8 cellular contexts compared by ENCODE assay signal in the genomic region with DNA sequence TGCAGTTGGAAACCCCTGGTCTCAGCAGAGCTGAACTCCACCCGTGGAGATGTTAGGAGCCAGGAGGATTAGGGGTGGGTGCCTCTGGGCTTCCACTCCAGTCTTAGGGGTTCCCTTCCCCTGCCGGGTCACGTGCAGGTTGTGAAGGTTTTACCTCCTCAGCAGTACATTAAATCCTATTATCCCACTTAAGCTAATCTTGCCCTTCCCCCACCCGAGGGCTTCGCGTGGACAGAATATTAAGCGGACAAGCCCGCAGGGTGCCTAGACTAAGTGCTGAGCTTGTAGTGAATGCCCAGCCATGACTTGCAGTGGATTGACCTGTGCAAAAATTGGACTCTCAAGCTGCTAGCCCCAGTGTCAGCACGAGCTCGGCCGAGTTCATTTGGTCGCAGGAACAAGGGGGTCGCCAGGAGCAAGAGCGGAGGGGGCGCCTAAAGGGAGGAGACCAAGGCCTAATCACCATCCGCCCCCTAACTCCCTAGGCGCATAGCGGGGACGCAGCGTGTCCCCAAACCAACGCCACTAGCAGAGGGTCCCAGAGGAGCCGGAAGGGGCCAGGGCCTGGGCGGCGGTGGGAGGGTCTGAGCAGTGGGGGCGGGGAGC. TPM values are rescaled to one million over a fixed set of nuclear protein-coding genes. Genes with fewer than 3 reads are reported as not detected.
DNase-seq lines count a peak whose midpoint lies in the region; ATAC-seq and TF ChIP-seq lines count a peak whose summit lies in the region.

No MANE protein-coding gene starts in this region.

- WGBS in testis, 2 donors, result 9% methylated on average over 21 to 25 of the region's 25 CpGs

- peak overlapping the region; percentile 74 for H3K27ac ChIP-seq in layer of hippocampus (ENCODE audit: low read depth, low read length)
- H3K27ac ChIP-seq in testis, result peak overlapping the region; percentile 64 to 78

- H3K9me3 ChIP-seq in adipocyte (ENCODE audit: control insufficient read depth, low read length) (no peaks in the 10 kb centered on the region), testis (no peaks in the 10 kb centered on the region)

- H3K36me3 ChIP-seq in GM06990 (ENCODE audit: control insufficient read depth, insufficient read depth, low read length) (peaks cover 6% of the 10 kb centered on the region), adipocyte (ENCODE audit: control insufficient read depth, insufficient read depth, low read length, severe bottlenecking) (no peaks in the 10 kb centered on the region), testis (ENCODE audit: low read depth, missing control alignments) (no peaks in the 10 kb centered on the region)

- H3K27me3 ChIP-seq in GM06990 (replicated peaks; ENCODE audit: control insufficient read depth, insufficient read depth, low read length), result no peaks in the 10 kb centered on the region
- no peaks in the 10 kb centered on the region for H3K27me3 ChIP-seq in adipocyte (replicated peaks; ENCODE audit: control insufficient read depth, insufficient read depth, low read length)
- H3K27me3 ChIP-seq in layer of hippocampus (ENCODE audit: control insufficient read depth, insufficient read depth, low read length), result no peaks in the 10 kb centered on the region
- H3K27me3 ChIP-seq in testis, result no peaks in the 10 kb centered on the region

- DNase-seq in GM06990 (ENCODE audit: extremely low read depth, insufficient read length) (no peak), adipocyte (ENCODE audit: low read depth) (no peak), testis (no peak), kidney glomerular epithelial cell (lab: John Stamatoyannopoulos, UW) (no peak), DMS79 (lab: John Stamatoyannopoulos, UW) (no peak)

- H3K4me3 ChIP-seq in GM06990 (replicated peaks; ENCODE audit: low read depth, low read length) (peak overlapping the region; percentile 80), adipocyte (ENCODE audit: low read length) (peak overlapping the region; percentile 87), testis (peak overlapping the region; percentile 79 to 83)

- peak overlapping the region; percentile 83 for H3K9ac ChIP-seq in adipocyte (ENCODE audit: low read length)

- TF ChIP-seq POLR2A in testis (IDR thresholded peaks at IDR 0.05), result no peak

- intact Hi-C loops in testis (cut with DNase I; ENCODE audit: low total_unique reads), result no loop called here

- TF ChIP-seq CTCF in GM06990 (IDR thresholded peaks at IDR 0.05; ENCODE audit: insufficient read depth, low read length, poor library complexity, severe bottlenecking), result no peak
- TF ChIP-seq CTCF in testis (IDR thresholded peaks at IDR 0.05), result no peak

- peaks cover 22% of the 10 kb centered on the region for H3K4me1 ChIP-seq in adipocyte (ENCODE audit: control insufficient read depth, insufficient read depth, low read length)
- peaks cover 27% of the 10 kb centered on the region for H3K4me1 ChIP-seq in testis

- peak; percentile 7 for ATAC-seq in HG03039 (IDR thresholded peaks at IDR 0.05; ENCODE audit: unreplicated experiment)
- no peak for ATAC-seq in GM19324 (IDR thresholded peaks at IDR 0.05; ENCODE audit: low FRiP score, unreplicated experiment)

RNA-seq across cellular contexts. Expression of a gene that starts 0.5 kb away (rescaled TPM):
- 10 to 100 TPM; 59.4 to 78.3 TPM for total RNA-seq in testis
- polyA plus RNA-seq in testis (ENCODE audit: insufficient read depth, low read depth, low replicate concordance), result 22.2 TPM

RNA-seq across cellular contexts. Expression of a gene that starts 33.1 kb away (rescaled TPM):
- total RNA-seq in testis, result 10 to 100 TPM; 50.8 to 78.0 TPM
- 138 TPM for polyA plus RNA-seq in testis (ENCODE audit: insufficient read depth, low read depth, low replicate concordance)

RNA-seq across cellular contexts. Expression of a gene that starts 33.4 kb away (rescaled TPM):
- 10 to 100 TPM in 1 of 2 donors, 1 to 10 TPM in 1; 6.2 to 16.1 TPM for total RNA-seq in testis
- polyA plus RNA-seq in testis (ENCODE audit: insufficient read depth, low read depth, low replicate concordance), result 8.9 TPM

RNA-seq across cellular contexts. Expression of a gene that starts 48.7 kb away (rescaled TPM):
- total RNA-seq in testis, result 10 to 100 TPM in 1 of 2 donors, 1 to 10 TPM in 1; 6.8 to 18.0 TPM
- 30.3 TPM for polyA plus RNA-seq in testis (ENCODE audit: insufficient read depth, low read depth, low replicate concordance)
